In genomic region chr22:46250783-46251125, GRCh38 we compare ENCODE assay signal across 8 cellular contexts. TPM values are rescaled to one million over a fixed set of nuclear protein-coding genes. Genes with fewer than 3 reads are reported as not detected.
DNase-seq lines count a peak whose midpoint lies in the region; ATAC-seq, FAIRE-seq and TF ChIP-seq lines count a peak whose summit lies in the region.

No MANE protein-coding gene starts in this region.

- H3K4me1 Mint-ChIP-seq in activated naive CD8-positive, alpha-beta T cell (ENCODE audit: low read depth): peaks cover 27% of the 10 kb centered on the region
- peaks cover 55% of the 10 kb centered on the region for H3K4me1 Mint-ChIP-seq in stimulated activated naive CD8-positive, alpha-beta T cell treated with anti-CD3 and anti-CD28 coated beads, Interleukin-15, amount 100 ng/mL, for 72 hours

- peak overlapping the region; percentile 76 for H3K27ac Mint-ChIP-seq in activated naive CD8-positive, alpha-beta T cell
- peak overlapping the region; percentile 69 to 94 for H3K27ac Mint-ChIP-seq in stimulated activated naive CD8-positive, alpha-beta T cell treated with anti-CD3 and anti-CD28 coated beads, Interleukin-15, amount 100 ng/mL, for 72 hours

- DNase-seq in GM12892 (ENCODE audit: insufficient read length) (no peak), AG08395 (ENCODE audit: low spot score) (no peak), 8988T (no peak), dedifferentiated amniotic fluid mesenchymal stem cell (ENCODE audit: extremely low spot score) (no peak)
- peak in 1 of 2 donors; percentile 25 for DNase-seq in stimulated activated naive CD8-positive, alpha-beta T cell treated with anti-CD3 and anti-CD28 coated beads, Interleukin-15, amount 100 ng/mL, for 72 hours

- peaks cover 2% of the 10 kb centered on the region for H3K9me3 ChIP-seq in iPS-18c (ENCODE audit: control insufficient read depth, insufficient read depth, low read length)

- peak; percentile 56 for FAIRE-seq in GM12892 (lab: Jason Lieb, UNC)

- no peak for TF ChIP-seq POLR2A in GM12892 (IDR thresholded peaks at IDR 0.05; ENCODE audit: low read depth, low read length)

- H3K27me3 Mint-ChIP-seq in activated naive CD8-positive, alpha-beta T cell: no peaks in the 10 kb centered on the region
- no peaks in the 10 kb centered on the region for H3K27me3 Mint-ChIP-seq in stimulated activated naive CD8-positive, alpha-beta T cell treated with anti-CD3 and anti-CD28 coated beads, Interleukin-15, amount 100 ng/mL, for 72 hours

- peak overlapping the region; percentile 81 for H3K4me3 Mint-ChIP-seq in activated naive CD8-positive, alpha-beta T cell
- H3K4me3 Mint-ChIP-seq in stimulated activated naive CD8-positive, alpha-beta T cell treated with anti-CD3 and anti-CD28 coated beads, Interleukin-15, amount 100 ng/mL, for 72 hours: peak overlapping the region; percentile 89 to 94

- ATAC-seq in HG03108 (IDR thresholded peaks at IDR 0.05; ENCODE audit: unreplicated experiment): peak; percentile 5
- ATAC-seq in stimulated activated naive CD8-positive, alpha-beta T cell treated with anti-CD3 and anti-CD28 coated beads, Interleukin-15, amount 100 ng/mL, for 72 hours: no peak

- no peaks in the 10 kb centered on the region for H3K9me3 Mint-ChIP-seq in activated naive CD8-positive, alpha-beta T cell (ENCODE audit: low read depth)
- H3K9me3 Mint-ChIP-seq in stimulated activated naive CD8-positive, alpha-beta T cell treated with anti-CD3 and anti-CD28 coated beads, Interleukin-15, amount 100 ng/mL, for 72 hours: no peaks in the 10 kb centered on the region

- no peaks in the 10 kb centered on the region for H3K36me3 Mint-ChIP-seq in activated naive CD8-positive, alpha-beta T cell

- peak overlapping the region; percentile 81 for H3K4me3 ChIP-seq in iPS-18c (ENCODE audit: insufficient read depth, low read depth, low read length)

RNA-seq across cellular contexts. Expression of gene CDPF1, which starts 0.7 kb away (rescaled TPM):
- 6.9 TPM for polyA plus RNA-seq in GM12892 (2012; ENCODE audit: missing spikeins)

RNA-seq across cellular contexts. Expression of gene PKDREJ, which starts 12.4 kb away (rescaled TPM):
- polyA plus RNA-seq in GM12892 (2012; ENCODE audit: missing spikeins): 0.06 TPM

RNA-seq across cellular contexts. Expression of gene TTC38, which starts 17.1 kb away (rescaled TPM):
- 9.4 TPM for polyA plus RNA-seq in GM12892 (2012; ENCODE audit: missing spikeins)

RNA-seq across cellular contexts. Expression of gene GTSE1, which starts 45.9 kb away (rescaled TPM):
- 12.0 TPM for polyA plus RNA-seq in GM12892 (2012; ENCODE audit: missing spikeins)
